ENCODE assay signal across 1 cellular context in the genomic region with DNA sequence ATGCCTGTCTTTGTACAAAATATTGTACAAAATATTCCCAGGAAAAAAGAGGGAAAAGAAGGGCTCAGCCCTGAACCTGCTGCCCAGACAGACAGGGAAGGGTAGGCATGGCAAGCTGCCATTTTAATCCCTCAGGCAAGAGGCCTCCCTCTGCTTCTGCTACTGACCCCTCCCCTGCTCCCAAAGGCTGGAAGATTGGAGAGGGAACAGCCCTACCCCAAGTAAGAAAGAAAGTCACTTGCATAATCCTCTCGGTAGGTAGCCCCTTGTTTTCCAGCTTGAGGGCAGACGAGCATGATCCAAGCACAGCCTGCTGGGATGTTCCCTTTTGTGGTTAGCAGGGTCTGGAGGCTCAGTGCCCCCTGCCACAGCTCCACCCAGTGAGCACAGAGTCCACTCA.
TF ChIP-seq lines count a peak whose summit lies in the region.

No MANE protein-coding gene starts in this region.

TF ChIP-seq in H1, 55 proteins besides CTCF, POLR2A, EP300 and RAD21:
- peak; percentile 64; the same call in 1 of the 2 replicates for TF ChIP-seq CEBPB (IDR thresholded peaks at IDR 0.05; ENCODE audit: low read depth, low read length)
- TF ChIP-seq YY1 (IDR thresholded peaks at IDR 0.05; ENCODE audit: low read depth, low read length) = 0 out of 2 replicates have a peak, but pooled peaks have one; percentile 55
- 0 out of 2 replicates have a peak, but pooled peaks have one; percentile 12 for TF ChIP-seq KDM1A (IDR thresholded peaks at IDR 0.05; ENCODE audit: borderline replicate concordance, low read length)
- no peak for TF ChIP-seq POLR2AphosphoS5 (IDR thresholded peaks at IDR 0.05; ENCODE audit: low read depth, low read length)
- TF ChIP-seq TAF7 (optimal IDR thresholded peaks at IDR 0.05; ENCODE audit: borderline replicate concordance, low read depth, low read length) = no peak
- TF ChIP-seq SIN3A (conservative IDR thresholded peaks at IDR 0.05 in 1 of 2, IDR thresholded peaks at IDR 0.05 in 1 of 2; ENCODE audit: low read depth in 1 of 2, low read length in 2 of 2) = no peak
- TF ChIP-seq PHF8 (conservative IDR thresholded peaks at IDR 0.05; ENCODE audit: low read depth, low read length) = no peak
- 0 out of 2 replicates have a peak, but pooled peaks have one; percentile 5 for TF ChIP-seq TEAD4 (IDR thresholded peaks at IDR 0.05; ENCODE audit: low read depth, low read length)
- TF ChIP-seq, protein P1, sequence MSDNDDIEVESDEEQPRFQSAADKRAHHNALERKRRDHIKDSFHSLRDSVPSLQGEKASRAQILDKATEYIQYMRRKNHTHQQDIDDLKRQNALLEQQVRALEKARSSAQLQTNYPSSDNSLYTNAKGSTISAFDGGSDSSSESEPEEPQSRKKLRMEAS (IDR thresholded peaks at IDR 0.05) = peak; percentile 21; the same call in 1 of the 2 replicates
- no peak for TF ChIP-seq SP2 (IDR thresholded peaks at IDR 0.05; ENCODE audit: low read length)
- TF ChIP-seq NANOG (IDR thresholded peaks at IDR 0.05; ENCODE audit: insufficient read depth, low read depth, low read length, poor library complexity, severe bottlenecking) = no peak
- TF ChIP-seq CHD2 (IDR thresholded peaks at IDR 0.05; ENCODE audit: low read length) = no peak
- TF ChIP-seq TBP (IDR thresholded peaks at IDR 0.05; ENCODE audit: low read depth, low read length) = peak; percentile 15; the same call in 1 of the 2 replicates
